Comparison of ENCODE assay signal across 20 cellular contexts in the genomic region with DNA sequence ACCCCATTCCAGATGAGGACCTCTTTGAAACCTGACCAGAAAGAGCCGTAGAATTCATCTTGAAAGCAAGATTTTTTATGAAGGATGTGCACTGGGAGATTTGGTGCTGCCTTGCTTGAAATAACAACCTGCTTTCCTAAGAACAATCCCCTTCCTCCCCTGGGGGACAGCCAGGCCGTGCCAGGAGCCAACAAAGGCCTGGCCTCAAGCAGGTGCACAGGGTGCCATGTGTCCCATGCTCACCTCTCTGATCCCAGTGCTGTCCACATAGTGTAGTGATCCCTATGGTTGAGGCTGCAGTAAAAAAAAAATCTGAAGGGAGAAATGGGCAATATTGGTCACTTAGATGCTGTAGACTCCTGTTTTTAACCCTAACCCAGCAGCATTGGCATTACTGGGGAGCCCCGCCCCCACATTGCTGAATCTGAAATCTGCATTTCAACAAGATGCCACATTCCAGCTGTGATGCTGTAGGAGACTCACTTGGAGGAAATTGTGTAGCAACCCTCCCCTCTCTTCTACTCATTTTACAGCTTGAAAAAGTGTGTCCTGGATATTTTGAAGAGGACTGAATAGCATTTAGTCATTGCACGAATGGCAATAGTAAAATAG.
DNase-seq lines count a peak whose midpoint lies in the region; ATAC-seq and TF ChIP-seq lines count a peak whose summit lies in the region.
"Had no signal": no experiment of that assay in that cellular context is flagged by ENCODE, and none has a peak within 500 bp of the region (broad histone marks: within the 10 kb centered on the region; RNA-seq: fewer than 3 reads in every experiment).

No MANE protein-coding gene starts in this region.

- no peak overlapping the region for H2AFZ ChIP-seq in GM23248

- no peak for DNase-seq in activated T-cell treated with anti-CD3 and anti-CD28 coated beads, Interleukin-2, amount 50 U/mL, for 24 hours
- no peak for DNase-seq in activated T-cell treated with anti-CD3 and anti-CD28 coated beads, Interleukin-2, amount 50 U/mL, for 1 hour
- DNase-seq in iPS-NIHi11 (ENCODE audit: low spot score) (peak; percentile 51), substantia nigra (lab: John Stamatoyannopoulos, UW) (no peak), GOT3 (lab: John Stamatoyannopoulos, UW) (no peak), GM23248 (no peak)
- DNase-seq: 8988T, DMS79, Karpas-422, NCI-H1436, NCI-H2029, NCI-H2171, NCI-H446 treated with DMSO at 0.1 percent for 48 hours, OCI-M1 had no signal

- peaks cover 26% of the 10 kb centered on the region for H3K36me3 Mint-ChIP-seq in activated T-cell treated with anti-CD3 and anti-CD28 coated beads, Interleukin-2, amount 50 U/mL, for 24 hours (ENCODE audit: low read depth)
- H3K36me3 Mint-ChIP-seq in brain: peaks cover 61% of the 10 kb centered on the region
- H3K36me3 Mint-ChIP-seq: CD14-positive monocyte, IgD-negative memory B cell had no signal

- no peaks in the 10 kb centered on the region for H4K20me1 ChIP-seq in GM23248 (ENCODE audit: insufficient read depth)

- H3K4me1 Mint-ChIP-seq in activated T-cell treated with anti-CD3 and anti-CD28 coated beads, Interleukin-2, amount 50 U/mL, for 24 hours (ENCODE audit: low read depth): peaks cover 68% of the 10 kb centered on the region
- peaks cover 34% of the 10 kb centered on the region for H3K4me1 Mint-ChIP-seq in brain
- H3K4me1 Mint-ChIP-seq: CD14-positive monocyte, IgD-negative memory B cell had no signal

- no peaks in the 10 kb centered on the region for H3K27me3 Mint-ChIP-seq in activated T-cell treated with anti-CD3 and anti-CD28 coated beads, Interleukin-2, amount 50 U/mL, for 24 hours
- H3K27me3 Mint-ChIP-seq in brain: no peaks in the 10 kb centered on the region
- H3K27me3 Mint-ChIP-seq: IgD-negative memory B cell had no signal

- in situ Hi-C loops in GM23248 (cut with MboI): no loop called here

- no peak overlapping the region for H3K9ac ChIP-seq in GM23248

- no peak for TF ChIP-seq CTCF in brain (conservative IDR thresholded peaks at IDR 0.05)

- H3F3A ChIP-seq in GM23248 (ENCODE audit: insufficient read depth): no peaks in the 10 kb centered on the region

- H3K9me3 Mint-ChIP-seq in activated T-cell treated with anti-CD3 and anti-CD28 coated beads, Interleukin-2, amount 50 U/mL, for 24 hours: no peaks in the 10 kb centered on the region
- H3K9me3 Mint-ChIP-seq in brain: peaks cover 6 to 34% (median 11%) of the 10 kb centered on the region in 5 experiments

- H3K4me3 ChIP-seq in GM23248: no peak overlapping the region
- H3K4me3 ChIP-seq: HAP-1 had no signal

- H3K27ac ChIP-seq in substantia nigra (ENCODE audit: low read depth, low read length, poor library complexity, severe bottlenecking) (peak overlapping the region; percentile 41), GM23248 (no peak overlapping the region)
- H3K27ac ChIP-seq: HL-60 had no signal

- H3K9me2 ChIP-seq in GM23248 (ENCODE audit: insufficient read depth): no peaks in the 10 kb centered on the region

- H3K36me3 ChIP-seq in GM23248 (ENCODE audit: low read depth): no peaks in the 10 kb centered on the region
- H3K36me3 ChIP-seq: HAP-1 had no signal

- H3K27ac Mint-ChIP-seq in activated T-cell treated with anti-CD3 and anti-CD28 coated beads, Interleukin-2, amount 50 U/mL, for 24 hours: peak overlapping the region; percentile 11
- H3K27ac Mint-ChIP-seq in brain: peak overlapping the region in 4 of 5 experiments; percentile 45 to 90 (median 74)
- H3K27ac Mint-ChIP-seq: CD14-positive monocyte, IgD-negative memory B cell had no signal

- H3K27me3 ChIP-seq in GM23248 (replicated peaks; ENCODE audit: insufficient read depth): no peaks in the 10 kb centered on the region

- H3K9me3 ChIP-seq in GM23248 (ENCODE audit: low read depth): no peaks in the 10 kb centered on the region
- H3K9me3 ChIP-seq: HAP-1 had no signal

- H3K4me3 Mint-ChIP-seq in activated T-cell treated with anti-CD3 and anti-CD28 coated beads, Interleukin-2, amount 50 U/mL, for 24 hours: no peak overlapping the region
- H3K4me3 Mint-ChIP-seq in brain: no peak overlapping the region
- H3K4me3 Mint-ChIP-seq: CD14-positive monocyte, IgD-negative memory B cell had no signal

- 4 to 14% methylated on average over 4 of the region's 4 CpGs for WGBS in GM23248 (ENCODE audit: low coverage in 1 of 2, low lambda C conversion rate in 2 of 2, missing lambda C conversion rate in 2 of 2), 2 experiments

- no peaks in the 10 kb centered on the region for H3K79me2 ChIP-seq in GM23248 (ENCODE audit: insufficient read depth)

- no peak overlapping the region for H3K4me2 ChIP-seq in GM23248 (ENCODE audit: unreplicated experiment)

- no peaks in the 10 kb centered on the region for H3K4me1 ChIP-seq in GM23248 (ENCODE audit: insufficient read depth)
- H3K4me1 ChIP-seq: HAP-1 had no signal

- ATAC-seq in GM21360 (IDR thresholded peaks at IDR 0.05; ENCODE audit: unreplicated experiment): no peak
